23 cellular contexts compared by ENCODE assay signal in genomic region chr16:48369765-48370164, GRCh38.
"Had no signal": no experiment of that assay in that cellular context is flagged by ENCODE, and none has a peak within 500 bp of the region (broad histone marks: within the 10 kb centered on the region; RNA-seq: fewer than 3 reads in every experiment).

No MANE protein-coding gene starts in this region.

- ATAC-seq: activated CD4-positive, alpha-beta T cell treated with anti-CD3 and anti-CD28 coated beads for 36 hours; activated naive CD8-positive, alpha-beta T cell treated with anti-CD3 and anti-CD28 coated beads, Interleukin-2, amount 50 U/mL, for 24 hours; body of pancreas; foreskin keratinocyte; left colon; lower lobe of right lung; naive thymus-derived CD8-positive, alpha-beta T cell; stimulated activated naive CD8-positive, alpha-beta T cell treated with anti-CD3 and anti-CD28 coated beads, Interleukin-15, Interleukin-2, amounts not matched to agents 100 U/mL and 50 U/mL, for 24 hours had no signal

- DNase-seq: activated B cell treated with CpG ODN at 0.5 μM for 24 hours; activated CD4-positive, alpha-beta T cell treated with anti-CD3 and anti-CD28 coated beads for 36 hours; activated CD4-positive, alpha-beta T cell treated with anti-CD3 and anti-CD28 coated beads, Interleukin-2, amount 50 U/mL, for 4 hours; activated gamma-delta T cell; activated naive CD4-positive, alpha-beta T cell treated with anti-CD3 and anti-CD28 coated beads, Interleukin-2, amount 50 U/mL, for 16 hours; activated naive CD8-positive, alpha-beta T cell treated with anti-CD3 and anti-CD28 coated beads, Interleukin-2, amount 50 U/mL, for 24 hours; anterior cingulate cortex; body of pancreas; foreskin keratinocyte; left colon; lower lobe of right lung; naive thymus-derived CD8-positive, alpha-beta T cell; ovary; spleen; stimulated activated CD4-positive, alpha-beta T cell treated with anti-CD3 and anti-CD28 coated beads, Interleukin-4, amount 100 ng/mL, for 1 hour; stimulated activated naive CD8-positive, alpha-beta T cell treated with anti-CD3 and anti-CD28 coated beads, Interleukin-15, Interleukin-2, amounts not matched to agents 100 U/mL and 50 U/mL, for 24 hours; T-helper 1 cell; T-helper 9 cell; thyroid gland had no signal

- H3K4me1 ChIP-seq: prostate gland had no signal

- H3K4me3 Mint-ChIP-seq: activated B cell treated with CpG ODN at 0.5 μM for 24 hours; activated CD4-positive, alpha-beta T cell treated with anti-CD3 and anti-CD28 coated beads for 36 hours; activated naive CD8-positive, alpha-beta T cell treated with anti-CD3 and anti-CD28 coated beads, Interleukin-2, amount 50 U/mL, for 24 hours; mesothelial cell of epicardium; naive thymus-derived CD8-positive, alpha-beta T cell had no signal

- H3K36me3 Mint-ChIP-seq: mesothelial cell of epicardium; naive thymus-derived CD8-positive, alpha-beta T cell had no signal

- H3K27ac ChIP-seq: body of pancreas, cardiac muscle cell, foreskin keratinocyte, lower lobe of right lung, neutrophil, ovary, prostate gland, spleen, thyroid gland had no signal

- H3K9me3 ChIP-seq: body of pancreas, lower lobe of right lung, neutrophil, ovary, prostate gland, spleen, thyroid gland had no signal

- H3K27ac Mint-ChIP-seq: activated B cell treated with CpG ODN at 0.5 μM for 24 hours; activated CD4-positive, alpha-beta T cell treated with anti-CD3 and anti-CD28 coated beads for 36 hours; activated naive CD8-positive, alpha-beta T cell treated with anti-CD3 and anti-CD28 coated beads, Interleukin-2, amount 50 U/mL, for 24 hours; mesothelial cell of epicardium; naive thymus-derived CD8-positive, alpha-beta T cell had no signal

- H3K27me3 Mint-ChIP-seq: activated B cell treated with CpG ODN at 0.5 μM for 24 hours; activated CD4-positive, alpha-beta T cell treated with anti-CD3 and anti-CD28 coated beads for 36 hours; activated naive CD8-positive, alpha-beta T cell treated with anti-CD3 and anti-CD28 coated beads, Interleukin-2, amount 50 U/mL, for 24 hours; naive thymus-derived CD8-positive, alpha-beta T cell had no signal

- H3K36me3 ChIP-seq: cardiac muscle cell, lower lobe of right lung, neutrophil, ovary, prostate gland, spleen, thyroid gland had no signal

- H3K4me3 ChIP-seq: body of pancreas, cardiac muscle cell, lower lobe of right lung, ovary, prostate gland, spleen, thyroid gland had no signal

- H3K9me3 Mint-ChIP-seq: activated B cell treated with CpG ODN at 0.5 μM for 24 hours; activated naive CD8-positive, alpha-beta T cell treated with anti-CD3 and anti-CD28 coated beads, Interleukin-2, amount 50 U/mL, for 24 hours; mesothelial cell of epicardium; naive thymus-derived CD8-positive, alpha-beta T cell had no signal

- H3K27me3 ChIP-seq: body of pancreas, cardiac muscle cell, foreskin keratinocyte, neutrophil, ovary, spleen, thyroid gland had no signal
